ENCODE assay signal across 8 cellular contexts in the genomic region with DNA sequence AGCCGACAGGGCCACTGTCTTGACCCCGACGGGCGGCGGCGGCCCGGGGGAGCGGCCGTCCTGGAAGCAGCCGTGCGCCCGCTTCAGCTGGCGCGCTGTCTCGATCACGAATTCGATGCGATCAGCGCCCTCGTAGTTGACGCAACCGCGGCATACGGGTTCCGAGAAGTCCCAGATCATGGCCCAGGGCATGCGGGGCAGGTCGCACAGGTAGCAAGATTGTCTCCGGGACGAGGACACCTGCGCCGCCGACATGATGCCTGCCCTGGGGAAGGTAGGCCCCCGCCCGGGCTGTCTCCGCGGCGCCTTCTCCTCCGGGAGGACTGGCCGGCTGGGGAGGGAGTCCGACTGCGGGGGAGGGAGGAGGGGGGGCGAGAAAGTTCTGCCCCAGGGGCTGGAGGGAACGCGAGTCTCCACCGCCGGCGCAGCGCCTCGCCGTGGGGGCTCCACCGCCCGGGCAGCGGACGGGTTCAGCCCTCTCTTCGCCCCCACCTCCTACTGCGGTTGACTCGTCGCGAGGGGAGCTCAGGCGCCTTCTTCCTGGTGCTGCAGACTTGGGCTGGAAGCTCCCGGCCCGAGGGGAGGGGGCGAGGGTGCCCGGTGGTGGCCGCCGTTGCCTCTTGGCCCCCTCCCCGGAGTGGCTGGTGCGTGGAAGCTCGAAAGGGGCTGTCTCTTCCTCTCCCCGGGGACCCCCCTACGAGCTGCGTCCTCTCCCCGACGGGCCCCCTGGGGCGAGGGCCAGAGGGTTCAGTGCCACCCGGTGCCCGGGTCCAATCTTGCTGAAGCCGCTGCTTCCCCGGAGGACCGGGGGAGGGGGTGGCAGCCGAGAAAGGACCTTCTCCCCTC. TPM values are rescaled to one million over a fixed set of nuclear protein-coding genes. Genes with fewer than 3 reads are reported as not detected.
DNase-seq lines count a peak whose midpoint lies in the region; ATAC-seq and TF ChIP-seq lines count a peak whose summit lies in the region.

No MANE protein-coding gene starts in this region.

- in situ Hi-C loops in Panc1 (cut with HindIII; ENCODE audit: low pct_unique_long_range_greater_than_20kb, low sequenced_read_pairs), result no loop called here

- H3K4me1 ChIP-seq in Panc1 (ENCODE audit: control insufficient read depth, insufficient read depth, low read length), result peaks cover 49% of the 10 kb centered on the region
- H3K4me1 ChIP-seq in aorta (ENCODE audit: control insufficient read depth in 1 of 2, insufficient read depth in 2 of 2, low read length in 2 of 2), result peaks cover 0 to 5% of the 10 kb centered on the region in 2 donors

- H3K36me3 ChIP-seq in Panc1 (ENCODE audit: control insufficient read depth, insufficient read depth, low read length) (peaks cover 9% of the 10 kb centered on the region; the same call in 1 of the 2 replicates), aorta (ENCODE audit: control insufficient read depth in 1 of 2, insufficient read depth in 2 of 2, low read length in 1 of 2) (no peaks in the 10 kb centered on the region)

- POLR2A ChIA-PET in Panc1 (lab: Charles Lee), result interaction anchor here (0.6 to 1.3 kb wide), 8 partner anchors 10 to 138 kb away, joined by 3 to 11 read pairs (median 4); no protein-coding TSS in a partner anchor

- peak; percentile 20 for ATAC-seq in GM19025 (IDR thresholded peaks at IDR 0.05; ENCODE audit: low read depth, unreplicated experiment)
- ATAC-seq in HG03159 (IDR thresholded peaks at IDR 0.05; ENCODE audit: unreplicated experiment), result peak; percentile 30
- peak; percentile 57 for ATAC-seq in Panc1
- ATAC-seq in omental fat pad (ENCODE audit: low FRiP score), result peak; percentile 7
- peak; percentile 58 for ATAC-seq in aorta (ENCODE audit: low FRiP score)

- no peaks in the 10 kb centered on the region for H3K27me3 ChIP-seq in Panc1 (ENCODE audit: control insufficient read depth, insufficient read depth, low read length)
- no peaks in the 10 kb centered on the region for H3K27me3 ChIP-seq in aorta (ENCODE audit: control insufficient read depth in 1 of 2, insufficient read depth in 2 of 2, low read length in 1 of 2)

- intact Hi-C loops in Panc1 (cut with micrococcal nuclease; ENCODE audit: unreplicated experiment) (loop anchor here (2.0 kb wide), 1 partner anchor 41 kb away; no protein-coding TSS in a partner anchor), aorta (cut with DNase I) (loop anchor here in 1 of 2 donors (1.0 to 2.0 kb wide), 5 partner anchors 13 to 108 kb away; no protein-coding TSS in a partner anchor)

- WGBS in aorta, 2 donors, result 0 to 1% methylated on average over 67 to 81 of the region's 81 CpGs

- H3K27ac ChIP-seq in C4-2B, result peak overlapping the region; percentile 99
- peak overlapping the region; percentile 81 for H3K27ac ChIP-seq in Panc1 (ENCODE audit: low read length)
- H3K27ac ChIP-seq in aorta (ENCODE audit: low read depth in 1 of 2, low read length in 2 of 2), result peak overlapping the region; percentile 63 to 100

- DNase-seq in Panc1 (ENCODE audit: low read depth, low spot score) (no peak), globus pallidus (ENCODE audit: low spot score) (peak; percentile 74), omental fat pad (ENCODE audit: low spot score) (no peak), aorta (peak; percentile 88 to 92)
- peak; percentile 41 to 71 (median 59) for DNase-seq in activated naive CD4-positive, alpha-beta T cell (lab: John Stamatoyannopoulos, UW)

- CTCF ChIA-PET in Panc1 (lab: Charles Lee), result interaction anchor here (0.6 to 1.8 kb wide), 5 partner anchors 41 to 150 kb away, joined by 3 to 15 read pairs (median 4); no protein-coding TSS in a partner anchor

- TF ChIP-seq CTCF in C4-2B (conservative IDR thresholded peaks at IDR 0.05) (peak; percentile 17; the same call in 1 of the 2 replicates), Panc1 (IDR thresholded peaks at IDR 0.05) (peak; percentile 45), omental fat pad (IDR thresholded peaks at IDR 0.05) (no peak)

- H3K4me3 ChIP-seq in Panc1 (ENCODE audit: low read depth in 2 of 2, low read length in 2 of 2), result peak overlapping the region; percentile 58 to 78
- H3K4me3 ChIP-seq in aorta (ENCODE audit: low read length in 2 of 2), result peak overlapping the region; percentile 77 to 95

- no TSS peak for BruUV-seq in Panc1 (replicated peaks; lab: Mats Ljungman, UMichigan)

- no peaks in the 10 kb centered on the region for H3K9me3 ChIP-seq in Panc1 (ENCODE audit: control insufficient read depth, insufficient read depth, low read depth, low read length)
- no peaks in the 10 kb centered on the region for H3K9me3 ChIP-seq in aorta (ENCODE audit: control insufficient read depth, low read length)

RNA-seq across cellular contexts. Expression of a gene that starts 0.7 kb away (rescaled TPM):
- total RNA-seq in Panc1 (2021; ENCODE audit: unreplicated experiment) (83.3 TPM), omental fat pad (10 to 100 TPM; 31.1 to 70.0 (median 34.4) TPM), aorta (10 to 100 TPM; 34.7 to 59.6 TPM)
- polyA plus RNA-seq in Panc1 (2012; ENCODE audit: insufficient read length), result 118 TPM
- polyA plus RNA-seq in aorta, result 10 to 100 TPM in 1 of 2 donors, 1 to 10 TPM in 1; 3.4 to 13.0 TPM

Comparison
In these comparisons a context has a peak if more than half of its experiments do, and no peak if none do; other contexts are left out.
1. CTCF ChIP-seq: peak in C4-2B (single experiment) and Panc1 (single experiment); none in omental fat pad (0 of 3).
2. ATAC-seq: peak in every context shown above with its lines; median percentile 58 in aorta; 57 in Panc1; 30 in HG03159; 20 in GM19025; 7 in omental fat pad.
3. DNase-seq: peak in activated naive CD4-positive, alpha-beta T cell (4 of 4), globus pallidus (single experiment) and aorta (2 of 2); none in Panc1 (single experiment) and omental fat pad (single experiment).
4. Peak in every context shown above with its lines, with median percentiles within 50 percentile points of each other: H3K27ac ChIP-seq.